1 cellular context compared by ENCODE assay signal in the genomic region with DNA sequence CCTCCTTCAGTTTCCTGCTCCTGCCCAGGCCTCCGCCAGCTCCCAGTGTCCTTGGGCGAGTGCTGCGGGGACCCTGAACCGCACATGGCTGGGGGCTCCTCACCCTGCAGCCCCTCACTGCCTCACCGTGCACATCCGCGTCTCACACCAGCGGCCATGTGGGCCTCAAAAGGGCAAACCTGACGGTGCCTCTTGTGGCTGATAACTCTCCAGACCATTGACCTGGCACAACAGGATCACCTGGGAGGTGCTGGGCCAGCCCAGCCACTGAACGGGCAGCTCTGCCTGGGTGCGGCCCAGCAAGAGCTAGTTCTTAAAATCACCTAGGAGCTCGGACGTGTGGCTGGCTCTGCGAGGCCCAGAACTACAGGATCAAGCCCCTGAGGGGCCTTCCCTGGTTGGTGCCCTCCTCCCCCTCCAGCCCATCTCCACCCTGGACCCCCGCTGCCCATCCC.
A peak's percentile ranks its signal among the peaks of the same experiment; 100 is the strongest.
TF ChIP-seq lines count a peak whose summit lies in the region.

No MANE protein-coding gene starts in this region.

TF ChIP-seq in HepG2, 621 proteins besides CTCF, POLR2A, EP300 and RAD21 (continued from another document and continues in another):
- TF ChIP-seq, protein P1, sequence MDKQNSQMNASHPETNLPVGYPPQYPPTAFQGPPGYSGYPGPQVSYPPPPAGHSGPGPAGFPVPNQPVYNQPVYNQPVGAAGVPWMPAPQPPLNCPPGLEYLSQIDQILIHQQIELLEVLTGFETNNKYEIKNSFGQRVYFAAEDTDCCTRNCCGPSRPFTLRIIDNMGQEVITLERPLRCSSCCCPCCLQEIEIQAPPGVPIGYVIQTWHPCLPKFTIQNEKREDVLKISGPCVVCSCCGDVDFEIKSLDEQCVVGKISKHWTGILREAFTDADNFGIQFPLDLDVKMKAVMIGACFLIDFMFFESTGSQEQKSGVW (CRISPR knock-in tag; IDR thresholded peaks at IDR 0.05; ENCODE audit: borderline replicate concordance), result no peak
- TF ChIP-seq TMF1 (CRISPR knock-in tag; IDR thresholded peaks at IDR 0.05; ENCODE audit: low read depth) (no peak), HNRNPH1 (optimal IDR thresholded peaks at IDR 0.05; ENCODE audit: low read depth, low read length) (no peak), MXD4 (CRISPR knock-in tag; IDR thresholded peaks at IDR 0.05) (no peak), ZBTB3 (CRISPR knock-in tag; IDR thresholded peaks at IDR 0.05; ENCODE audit: borderline replicate concordance, low read depth) (no peak), ZNF589 (CRISPR knock-in tag; conservative IDR thresholded peaks at IDR 0.05) (no peak), PHF21A (CRISPR knock-in tag; IDR thresholded peaks at IDR 0.05) (no peak), TFDP1 (CRISPR knock-in tag; IDR thresholded peaks at IDR 0.05; ENCODE audit: borderline replicate concordance) (0 out of 2 replicates have a peak, but pooled peaks have one; percentile 23), TGIF2 (CRISPR knock-in tag; IDR thresholded peaks at IDR 0.05) (peak; percentile 15; the same call in 1 of the 2 replicates), SAFB2 (CRISPR knock-in tag; IDR thresholded peaks at IDR 0.05; ENCODE audit: borderline replicate concordance, low read depth) (0 out of 2 replicates have a peak, but pooled peaks have one; percentile 73), U2AF1 (optimal IDR thresholded peaks at IDR 0.05; ENCODE audit: low read depth, low read length) (peak; percentile 51), FUBP1 (CRISPR knock-in tag; IDR thresholded peaks at IDR 0.05; ENCODE audit: borderline replicate concordance) (no peak), ZNF12 (CRISPR knock-in tag; IDR thresholded peaks at IDR 0.05) (no peak), TRIM22 (IDR thresholded peaks at IDR 0.05) (no peak), ATAD3A (CRISPR knock-in tag; IDR thresholded peaks at IDR 0.05) (no peak; the same call in 1 of the 2 replicates), ZNF616 (CRISPR knock-in tag; IDR thresholded peaks at IDR 0.05; ENCODE audit: low read depth) (peak; percentile 58; the same call in 1 of the 2 replicates), ZNF253 (CRISPR knock-in tag; IDR thresholded peaks at IDR 0.05; ENCODE audit: borderline replicate concordance) (no peak), ZFX (CRISPR knock-in tag; IDR thresholded peaks at IDR 0.05; ENCODE audit: low read depth) (0 out of 2 replicates have a peak, but pooled peaks have one; percentile 38), ARID4A (CRISPR knock-in tag; IDR thresholded peaks at IDR 0.05; ENCODE audit: borderline replicate concordance) (no peak), ZBTB7A (CRISPR knock-in tag; IDR thresholded peaks at IDR 0.05) (peak; percentile 64; the same call in 1 of the 2 replicates), HNF4G (IDR thresholded peaks at IDR 0.05; ENCODE audit: borderline replicate concordance, low read depth, low read length) (no peak), HNF4G (CRISPR knock-in tag; IDR thresholded peaks at IDR 0.05; ENCODE audit: borderline replicate concordance, low read depth) (0 out of 2 replicates have a peak, but pooled peaks have one; percentile 28), ZNF766 (CRISPR knock-in tag; IDR thresholded peaks at IDR 0.05; ENCODE audit: borderline replicate concordance) (no peak), ZNF674 (CRISPR knock-in tag; IDR thresholded peaks at IDR 0.05; ENCODE audit: low read depth) (0 out of 2 replicates have a peak, but pooled peaks have one; percentile 35), RBAK (CRISPR knock-in tag; IDR thresholded peaks at IDR 0.05) (no peak), TCF7L2 (IDR thresholded peaks at IDR 0.05; ENCODE audit: low read depth, low read length) (no peak), YEATS4 (CRISPR knock-in tag; IDR thresholded peaks at IDR 0.05; ENCODE audit: borderline replicate concordance) (no peak; the same call in 1 of the 2 replicates), ZNF335 (CRISPR knock-in tag; IDR thresholded peaks at IDR 0.05) (no peak), ZFYVE20 (CRISPR knock-in tag; IDR thresholded peaks at IDR 0.05; ENCODE audit: borderline replicate concordance, low read depth) (no peak), ZNF33A (CRISPR knock-in tag; IDR thresholded peaks at IDR 0.05; ENCODE audit: borderline replicate concordance) (no peak), SMARCC2 (IDR thresholded peaks at IDR 0.05) (no peak), FOXK2 (IDR thresholded peaks at IDR 0.05) (no peak)
- TF ChIP-seq, protein P2, sequence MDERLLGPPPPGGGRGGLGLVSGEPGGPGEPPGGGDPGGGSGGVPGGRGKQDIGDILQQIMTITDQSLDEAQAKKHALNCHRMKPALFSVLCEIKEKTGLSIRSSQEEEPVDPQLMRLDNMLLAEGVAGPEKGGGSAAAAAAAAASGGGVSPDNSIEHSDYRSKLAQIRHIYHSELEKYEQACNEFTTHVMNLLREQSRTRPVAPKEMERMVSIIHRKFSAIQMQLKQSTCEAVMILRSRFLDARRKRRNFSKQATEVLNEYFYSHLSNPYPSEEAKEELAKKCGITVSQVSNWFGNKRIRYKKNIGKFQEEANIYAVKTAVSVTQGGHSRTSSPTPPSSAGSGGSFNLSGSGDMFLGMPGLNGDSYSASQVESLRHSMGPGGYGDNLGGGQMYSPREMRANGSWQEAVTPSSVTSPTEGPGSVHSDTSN (CRISPR knock-in tag; IDR thresholded peaks at IDR 0.05), result no peak
- TF ChIP-seq, protein P3, sequence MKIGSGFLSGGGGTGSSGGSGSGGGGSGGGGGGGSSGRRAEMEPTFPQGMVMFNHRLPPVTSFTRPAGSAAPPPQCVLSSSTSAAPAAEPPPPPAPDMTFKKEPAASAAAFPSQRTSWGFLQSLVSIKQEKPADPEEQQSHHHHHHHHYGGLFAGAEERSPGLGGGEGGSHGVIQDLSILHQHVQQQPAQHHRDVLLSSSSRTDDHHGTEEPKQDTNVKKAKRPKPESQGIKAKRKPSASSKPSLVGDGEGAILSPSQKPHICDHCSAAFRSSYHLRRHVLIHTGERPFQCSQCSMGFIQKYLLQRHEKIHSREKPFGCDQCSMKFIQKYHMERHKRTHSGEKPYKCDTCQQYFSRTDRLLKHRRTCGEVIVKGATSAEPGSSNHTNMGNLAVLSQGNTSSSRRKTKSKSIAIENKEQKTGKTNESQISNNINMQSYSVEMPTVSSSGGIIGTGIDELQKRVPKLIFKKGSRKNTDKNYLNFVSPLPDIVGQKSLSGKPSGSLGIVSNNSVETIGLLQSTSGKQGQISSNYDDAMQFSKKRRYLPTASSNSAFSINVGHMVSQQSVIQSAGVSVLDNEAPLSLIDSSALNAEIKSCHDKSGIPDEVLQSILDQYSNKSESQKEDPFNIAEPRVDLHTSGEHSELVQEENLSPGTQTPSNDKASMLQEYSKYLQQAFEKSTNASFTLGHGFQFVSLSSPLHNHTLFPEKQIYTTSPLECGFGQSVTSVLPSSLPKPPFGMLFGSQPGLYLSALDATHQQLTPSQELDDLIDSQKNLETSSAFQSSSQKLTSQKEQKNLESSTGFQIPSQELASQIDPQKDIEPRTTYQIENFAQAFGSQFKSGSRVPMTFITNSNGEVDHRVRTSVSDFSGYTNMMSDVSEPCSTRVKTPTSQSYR (CRISPR knock-in tag; IDR thresholded peaks at IDR 0.05; ENCODE audit: borderline replicate concordance), result no peak
- TF ChIP-seq, protein P4, sequence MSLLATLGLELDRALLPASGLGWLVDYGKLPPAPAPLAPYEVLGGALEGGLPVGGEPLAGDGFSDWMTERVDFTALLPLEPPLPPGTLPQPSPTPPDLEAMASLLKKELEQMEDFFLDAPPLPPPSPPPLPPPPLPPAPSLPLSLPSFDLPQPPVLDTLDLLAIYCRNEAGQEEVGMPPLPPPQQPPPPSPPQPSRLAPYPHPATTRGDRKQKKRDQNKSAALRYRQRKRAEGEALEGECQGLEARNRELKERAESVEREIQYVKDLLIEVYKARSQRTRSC (CRISPR knock-in tag; IDR thresholded peaks at IDR 0.05; ENCODE audit: low read depth), result no peak
- TF ChIP-seq, protein P5, sequence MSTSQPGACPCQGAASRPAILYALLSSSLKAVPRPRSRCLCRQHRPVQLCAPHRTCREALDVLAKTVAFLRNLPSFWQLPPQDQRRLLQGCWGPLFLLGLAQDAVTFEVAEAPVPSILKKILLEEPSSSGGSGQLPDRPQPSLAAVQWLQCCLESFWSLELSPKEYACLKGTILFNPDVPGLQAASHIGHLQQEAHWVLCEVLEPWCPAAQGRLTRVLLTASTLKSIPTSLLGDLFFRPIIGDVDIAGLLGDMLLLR (CRISPR knock-in tag; IDR thresholded peaks at IDR 0.05), result no peak
- TF ChIP-seq, protein P6, sequence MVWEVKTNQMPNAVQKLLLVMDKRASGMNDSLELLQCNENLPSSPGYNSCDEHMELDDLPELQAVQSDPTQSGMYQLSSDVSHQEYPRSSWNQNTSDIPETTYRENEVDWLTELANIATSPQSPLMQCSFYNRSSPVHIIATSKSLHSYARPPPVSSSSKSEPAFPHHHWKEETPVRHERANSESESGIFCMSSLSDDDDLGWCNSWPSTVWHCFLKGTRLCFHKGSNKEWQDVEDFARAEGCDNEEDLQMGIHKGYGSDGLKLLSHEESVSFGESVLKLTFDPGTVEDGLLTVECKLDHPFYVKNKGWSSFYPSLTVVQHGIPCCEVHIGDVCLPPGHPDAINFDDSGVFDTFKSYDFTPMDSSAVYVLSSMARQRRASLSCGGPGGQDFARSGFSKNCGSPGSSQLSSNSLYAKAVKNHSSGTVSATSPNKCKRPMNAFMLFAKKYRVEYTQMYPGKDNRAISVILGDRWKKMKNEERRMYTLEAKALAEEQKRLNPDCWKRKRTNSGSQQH (CRISPR knock-in tag; IDR thresholded peaks at IDR 0.05; ENCODE audit: low read depth), result no peak
